In the genomic region with DNA sequence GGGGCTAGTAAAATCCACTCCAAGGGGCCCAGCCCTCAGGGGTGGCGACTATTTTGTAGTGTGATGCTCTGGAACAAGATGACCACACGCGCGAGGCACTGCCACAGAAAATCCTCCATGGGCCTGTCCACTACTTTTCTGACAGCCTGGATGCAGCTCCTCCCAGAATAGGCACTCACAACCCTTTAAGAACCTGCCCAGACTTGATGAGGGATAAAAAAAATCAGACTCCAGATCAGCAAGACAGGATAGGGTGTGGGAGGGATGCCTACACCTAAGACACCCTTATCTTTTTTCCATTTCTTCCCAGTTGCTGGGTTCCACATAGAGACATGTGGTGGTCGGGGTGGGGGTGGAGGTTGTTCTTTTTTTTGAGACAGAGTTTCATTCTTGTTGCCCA, we compare ENCODE assay signal across 1 cellular context.
TF ChIP-seq lines count a peak whose summit lies in the region.

No MANE protein-coding gene starts in this region.

TF ChIP-seq in SK-N-SH, 30 proteins besides CTCF, POLR2A, EP300 and RAD21 (continued from another document):
- TF ChIP-seq IRF3 (IDR thresholded peaks at IDR 0.05; ENCODE audit: low read depth, low read length) (no peak), EZH2phosphoT487 (IDR thresholded peaks at IDR 0.05; ENCODE audit: borderline replicate concordance, low read depth) (no peak), USF1 (IDR thresholded peaks at IDR 0.05; ENCODE audit: borderline replicate concordance, low read depth) (no peak), RXRA (IDR thresholded peaks at IDR 0.05; ENCODE audit: borderline replicate concordance, low read depth) (no peak), MXI1 (IDR thresholded peaks at IDR 0.05; ENCODE audit: low read depth, low read length) (no peak), CHD2 (IDR thresholded peaks at IDR 0.05; ENCODE audit: low read length, partially characterized antibody) (no peak)
- TF ChIP-seq, protein P1, sequence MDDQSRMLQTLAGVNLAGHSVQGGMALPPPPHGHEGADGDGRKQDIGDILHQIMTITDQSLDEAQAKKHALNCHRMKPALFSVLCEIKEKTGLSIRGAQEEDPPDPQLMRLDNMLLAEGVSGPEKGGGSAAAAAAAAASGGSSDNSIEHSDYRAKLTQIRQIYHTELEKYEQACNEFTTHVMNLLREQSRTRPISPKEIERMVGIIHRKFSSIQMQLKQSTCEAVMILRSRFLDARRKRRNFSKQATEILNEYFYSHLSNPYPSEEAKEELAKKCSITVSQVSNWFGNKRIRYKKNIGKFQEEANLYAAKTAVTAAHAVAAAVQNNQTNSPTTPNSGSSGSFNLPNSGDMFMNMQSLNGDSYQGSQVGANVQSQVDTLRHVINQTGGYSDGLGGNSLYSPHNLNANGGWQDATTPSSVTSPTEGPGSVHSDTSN (IDR thresholded peaks at IDR 0.05): no peak
